In genomic region chr1:222928212-222928611, GRCh38 we compare ENCODE assay signal across 9 cellular contexts.
A peak's percentile ranks its signal among the peaks of the same experiment; 100 is the strongest.
DNase-seq lines count a peak whose midpoint lies in the region; ATAC-seq and TF ChIP-seq lines count a peak whose summit lies in the region.
"Had no signal": no experiment of that assay in that cellular context is flagged by ENCODE, and none has a peak within 500 bp of the region (broad histone marks: within the 10 kb centered on the region; RNA-seq: fewer than 3 reads in every experiment).

No MANE protein-coding gene starts in this region.

- no peaks in the 10 kb centered on the region for H3K79me2 ChIP-seq in GM23338 (replicated peaks; ENCODE audit: insufficient read depth)

- no peaks in the 10 kb centered on the region for H3K36me3 Mint-ChIP-seq in GM23338 (ENCODE audit: low read depth)
- no peaks in the 10 kb centered on the region for H3K36me3 Mint-ChIP-seq in activated CD4-positive, alpha-beta T cell treated with anti-CD3 and anti-CD28 coated beads, Interleukin-2, amount 10 ng/mL, durations not matched to agents 24 days and 14 days (ENCODE audit: low read depth)

- peaks cover 7% of the 10 kb centered on the region for H3K4me1 ChIP-seq in GM23338 (ENCODE audit: insufficient read depth)

- no peaks in the 10 kb centered on the region for H3K9me2 ChIP-seq in GM23338 (ENCODE audit: insufficient read depth)

- no peak overlapping the region for H2AFZ ChIP-seq in GM23338

- intact Hi-C loops in Right ventricle myocardium superior (cut with DNase I): no loop called here
- intact Hi-C loops in activated CD4-positive, alpha-beta T cell treated with anti-CD3 and anti-CD28 coated beads, Interleukin-2, amount 10 ng/mL, durations not matched to agents 24 days and 14 days (cut with micrococcal nuclease): no loop called here

- peak overlapping the region; percentile 9; the same call in 1 of the 2 replicates for H3K27ac ChIP-seq in GM23338 (ENCODE audit: low read depth)

- peak overlapping the region; percentile 5; the same call in 1 of the 2 replicates for H3K4me2 ChIP-seq in GM23338

- peaks cover 46% of the 10 kb centered on the region for H3K4me1 Mint-ChIP-seq in GM23338
- H3K4me1 Mint-ChIP-seq in activated CD4-positive, alpha-beta T cell treated with anti-CD3 and anti-CD28 coated beads, Interleukin-2, amount 10 ng/mL, durations not matched to agents 24 days and 14 days: no peaks in the 10 kb centered on the region
- H3K4me1 Mint-ChIP-seq: central memory CD8-positive, alpha-beta T cell had no signal

- no peaks in the 10 kb centered on the region for H3F3A ChIP-seq in GM23338 (replicated peaks; ENCODE audit: low read depth)

- H4K20me1 ChIP-seq in GM23338 (replicated peaks; ENCODE audit: insufficient read depth): no peaks in the 10 kb centered on the region

- no peaks in the 10 kb centered on the region for H3K27me3 Mint-ChIP-seq in GM23338 (ENCODE audit: insufficient read depth, low read depth, poor library complexity)
- H3K27me3 Mint-ChIP-seq in activated CD4-positive, alpha-beta T cell treated with anti-CD3 and anti-CD28 coated beads, Interleukin-2, amount 10 ng/mL, durations not matched to agents 24 days and 14 days: peaks cover 1% of the 10 kb centered on the region
- H3K27me3 Mint-ChIP-seq: central memory CD8-positive, alpha-beta T cell had no signal

- no peaks in the 10 kb centered on the region for H3K36me3 ChIP-seq in GM23338 (ENCODE audit: insufficient read depth)

- no peaks in the 10 kb centered on the region for H3K9me3 Mint-ChIP-seq in GM23338
- no peaks in the 10 kb centered on the region for H3K9me3 Mint-ChIP-seq in activated CD4-positive, alpha-beta T cell treated with anti-CD3 and anti-CD28 coated beads, Interleukin-2, amount 10 ng/mL, durations not matched to agents 24 days and 14 days
- H3K9me3 Mint-ChIP-seq: central memory CD8-positive, alpha-beta T cell had no signal

- peak overlapping the region; percentile 90 for H3K27ac Mint-ChIP-seq in GM23338
- no peak overlapping the region for H3K27ac Mint-ChIP-seq in activated CD4-positive, alpha-beta T cell treated with anti-CD3 and anti-CD28 coated beads, Interleukin-2, amount 10 ng/mL, durations not matched to agents 24 days and 14 days

- DNase-seq in GM23338 (ENCODE audit: low spot score) (peak; percentile 89), SK-N-DZ (ENCODE audit: low spot score) (peak; percentile 25), Right ventricle myocardium superior (peak; percentile 79), omental fat pad (ENCODE audit: low spot score) (peak; percentile 32), NOMO-1 (lab: John Stamatoyannopoulos, UW; ENCODE audit: unreplicated experiment in 2 of 2) (no peak), inferior parietal cortex (ENCODE audit: extremely low spot score) (no peak)
- DNase-seq in activated CD4-positive, alpha-beta T cell treated with anti-CD3 and anti-CD28 coated beads, Interleukin-2, amount 10 ng/mL, durations not matched to agents 24 days and 14 days: no peak

- H3K27me3 ChIP-seq in GM23338 (ENCODE audit: insufficient read depth): no peaks in the 10 kb centered on the region

- peak; percentile 100 for ATAC-seq in GM23338
- peak; percentile 95 for ATAC-seq in Right ventricle myocardium superior (ENCODE audit: poor library complexity)
- ATAC-seq in omental fat pad (ENCODE audit: low FRiP score): peak; percentile 69
- no peak for ATAC-seq in GM19395 (IDR thresholded peaks at IDR 0.05; ENCODE audit: unreplicated experiment)

- no peak overlapping the region for H3K4me3 ChIP-seq in GM23338

- H3K4me3 Mint-ChIP-seq in GM23338: peak overlapping the region; percentile 68
- H3K4me3 Mint-ChIP-seq in activated CD4-positive, alpha-beta T cell treated with anti-CD3 and anti-CD28 coated beads, Interleukin-2, amount 10 ng/mL, durations not matched to agents 24 days and 14 days: no peak overlapping the region
- H3K4me3 Mint-ChIP-seq: central memory CD8-positive, alpha-beta T cell had no signal

- TF ChIP-seq CTCF in GM23338 (conservative IDR thresholded peaks at IDR 0.05; ENCODE audit: low read depth in 2 of 2): no peak
- no peak for TF ChIP-seq CTCF in omental fat pad (IDR thresholded peaks at IDR 0.05)

TF ChIP-seq in GM23338, 12 proteins besides CTCF, POLR2A, EP300 and RAD21:
- TF ChIP-seq EZH2 (IDR thresholded peaks at IDR 0.05; ENCODE audit: low read depth, unreplicated experiment): no peak
- TF ChIP-seq EZH2phosphoT487 (IDR thresholded peaks at IDR 0.05; ENCODE audit: unreplicated experiment): no peak
- peak; percentile 24; the same call in 1 of the 2 replicates for TF ChIP-seq NANOG (IDR thresholded peaks at IDR 0.05; ENCODE audit: borderline replicate concordance)
- TF ChIP-seq ZNF114 (CRISPR knock-in tag; IDR thresholded peaks at IDR 0.05): no peak
- TF ChIP-seq JUNB (IDR thresholded peaks at IDR 0.05; ENCODE audit: unreplicated experiment): no peak

Comparison
In these comparisons a context has a peak if more than half of its experiments do, and no peak if none do; other contexts are left out.
1. DNase-seq: peak in GM23338 (single experiment), SK-N-DZ (single experiment), Right ventricle myocardium superior (single experiment) and omental fat pad (single experiment); none in NOMO-1 (0 of 2), inferior parietal cortex (single experiment) and activated CD4-positive, alpha-beta T cell treated with anti-CD3 and anti-CD28 coated beads, Interleukin-2, amount 10 ng/mL, durations not matched to agents 24 days and 14 days (single experiment).